ENCODE assay signal across 8 cellular contexts in genomic region chr18:70205421-70206397, GRCh38. TPM values are rescaled to one million over a fixed set of nuclear protein-coding genes. Genes with fewer than 3 reads are reported as not detected.
A peak's percentile ranks its signal among the peaks of the same experiment; 100 is the strongest.
DNase-seq lines count a peak whose midpoint lies in the region; ATAC-seq, FAIRE-seq and TF ChIP-seq lines count a peak whose summit lies in the region.

Gene RTTN (minus strand): TSS chr18:70205687. CDS start chr18:70205658, 29 bp downstream.

- TSS peak; percentile 89 for BruUV-seq in HepG2 (replicated peaks; lab: Mats Ljungman, UMichigan)

- H3K4me3 ChIP-seq in HepG2 (replicated peaks in 1 of 3; ENCODE audit: insufficient read depth in 1 of 3, low read depth in 2 of 3, low read length in 3 of 3) = peak within 1 kb of the TSS; percentile 92 to 98 (median 96)

- no peaks in the 10 kb centered on the region for H4K20me1 ChIP-seq in HepG2 (ENCODE audit: insufficient read depth, low read length)

- peak; percentile 10 for TF ChIP-seq RAD21 in HepG2 (CRISPR knock-in tag; IDR thresholded peaks at IDR 0.05)

- H3K79me2 ChIP-seq in HepG2 (ENCODE audit: insufficient read depth, low read length) = peaks cover 18% of the 10 kb centered on the region

- TF ChIP-seq POLR2A in HepG2 (IDR thresholded peaks at IDR 0.05; ENCODE audit: insufficient read depth in 1 of 2, low read depth in 2 of 2, low read length in 2 of 2) = peak; percentile 37 to 48; a peak in 3 of 4 replicates

- TF ChIP-seq EP300 in HepG2 (IDR thresholded peaks at IDR 0.05; ENCODE audit: low read depth in 2 of 2, low read length in 2 of 2) (no peak), HepG2 (CRISPR knock-in tag; IDR thresholded peaks at IDR 0.05; ENCODE audit: borderline replicate concordance) (0 out of 2 replicates have a peak, but pooled peaks have one; percentile 42)

- intact Hi-C loops in HepG2 (cut with micrococcal nuclease; ENCODE audit: unreplicated experiment) = loop anchor here (1.0 to 10.0 kb wide), 5 partner anchors 82 to 1491 kb away; partner anchors contain the start of gene TMX3

- peak within 1 kb of the TSS; percentile 85 for H3K4me2 ChIP-seq in HepG2 (ENCODE audit: low read depth, low read length)

- peak; percentile 76 for FAIRE-seq in HepG2 (lab: Jason Lieb, UNC)

- H3K9ac ChIP-seq in HepG2 (ENCODE audit: insufficient read depth, low read depth, low read length) = peak within 1 kb of the TSS; percentile 91

- peaks cover 26% of the 10 kb centered on the region for H3K4me1 ChIP-seq in HepG2 (ENCODE audit: insufficient read depth, low read length)

- ATAC-seq in GM19395 (IDR thresholded peaks at IDR 0.05; ENCODE audit: unreplicated experiment) = peak; percentile 95
- peak; percentile 92 for ATAC-seq in HG03565 (IDR thresholded peaks at IDR 0.05; ENCODE audit: unreplicated experiment)
- ATAC-seq in HepG2 = peak; percentile 99

- DNase-seq in C1 segment of cervical spinal cord (lab: John Stamatoyannopoulos, UW) (peak; percentile 81 to 100 (median 96)), NCI-H774 (lab: John Stamatoyannopoulos, UW) (peak; percentile 92), dermis blood vessel endothelial cell (peak; percentile 97), HepG2 (ENCODE audit: low spot score) (peak; percentile 87)
- DNase-seq in activated CD4-positive, alpha-beta T cell treated with anti-CD3 and anti-CD28 coated beads, Interleukin-2, amount 50 U/mL, for 4 hours = peak; percentile 86 to 87
- DNase-seq in stimulated activated CD4-positive, alpha-beta T cell treated with anti-CD3 and anti-CD28 coated beads, Interleukin-4, amount 100 ng/mL, for 1 hour = peak; percentile 91

- H2AFZ ChIP-seq in HepG2 (ENCODE audit: low read length) = peak within 1 kb of the TSS; percentile 92

- TF ChIP-seq CTCF in HepG2 (CRISPR knock-in tag; IDR thresholded peaks at IDR 0.05) = peak; percentile 19

- peaks cover 2 to 3% of the 10 kb centered on the region in 2 experiments; a peak in 3 of 5 replicates for H3K36me3 ChIP-seq in HepG2 (replicated peaks in 1 of 2; ENCODE audit: control insufficient read depth in 1 of 2, insufficient read depth in 2 of 2, low read length in 2 of 2)

- 1% methylated on average over 57 of the region's 78 CpGs for WGBS in HepG2 (ENCODE audit: low lambda C conversion rate)

- no peaks in the 10 kb centered on the region; a peak in 1 of 5 replicates for H3K27me3 ChIP-seq in HepG2 (ENCODE audit: control insufficient read depth in 1 of 2, insufficient read depth in 2 of 2, low read length in 2 of 2)

- H3K27ac ChIP-seq in HepG2 (ENCODE audit: extremely low read length, insufficient read depth, low read length) = peak within 1 kb of the TSS; percentile 98

- CTCF ChIA-PET in HepG2 (lab: Yijun Ruan, JAX; ENCODE audit: low intra/inter-chr PET ratio, low total read pairs) = interaction anchor here (1.7 kb wide), 1 partner anchor 228 kb away, joined by 6 read pairs; no protein-coding TSS in a partner anchor

- POLR2A ChIA-PET in HepG2 (lab: Yijun Ruan, JAX) = interaction anchor here (0.5 to 1.7 kb wide), 6 partner anchors 83 to 228 kb away, joined by 3 to 6 read pairs (median 3); partner anchors contain the start of gene SOCS6

- in situ Hi-C loops in HepG2 (cut with HindIII; ENCODE audit: extremely low pct_ligation_motif_present, low pct_unique_long_range_greater_than_20kb) = loop anchor here (5.0 kb wide), 2 partner anchors 77 to 242 kb away; no protein-coding TSS in a partner anchor

- H3K9me3 ChIP-seq in HepG2 (ENCODE audit: low read length) = no peaks in the 10 kb centered on the region

TF ChIP-seq in HepG2, 621 proteins besides CTCF, POLR2A, EP300 and RAD21 (continues in another document):
- TF ChIP-seq HOXA7 (CRISPR knock-in tag; IDR thresholded peaks at IDR 0.05) (no peak), SMARCE1 (IDR thresholded peaks at IDR 0.05; ENCODE audit: borderline replicate concordance) (no peak), ZBTB49 (CRISPR knock-in tag; IDR thresholded peaks at IDR 0.05; ENCODE audit: borderline replicate concordance) (no peak), ATF7 (IDR thresholded peaks at IDR 0.05) (no peak), ATF7 (CRISPR knock-in tag; IDR thresholded peaks at IDR 0.05) (peak; percentile 68; the same call in 1 of the 2 replicates), MXD4 (CRISPR knock-in tag; IDR thresholded peaks at IDR 0.05) (peak; percentile 87; the same call in 1 of the 2 replicates), E2F1 (CRISPR knock-in tag; IDR thresholded peaks at IDR 0.05) (peak; percentile 95), JDP2 (CRISPR knock-in tag; IDR thresholded peaks at IDR 0.05; ENCODE audit: borderline replicate concordance) (no peak; the same call in 1 of the 2 replicates), SPEN (CRISPR knock-in tag; IDR thresholded peaks at IDR 0.05; ENCODE audit: low read depth) (peak; percentile 88), STAG1 (CRISPR knock-in tag; IDR thresholded peaks at IDR 0.05) (no peak; the same call in 1 of the 2 replicates), ZBTB42 (CRISPR knock-in tag; IDR thresholded peaks at IDR 0.05) (0 out of 2 replicates have a peak, but pooled peaks have one; percentile 81), ZNF569 (CRISPR knock-in tag; IDR thresholded peaks at IDR 0.05; ENCODE audit: borderline replicate concordance) (no peak), CERS6 (CRISPR knock-in tag; IDR thresholded peaks at IDR 0.05) (no peak), FOSL1 (CRISPR knock-in tag; IDR thresholded peaks at IDR 0.05; ENCODE audit: borderline replicate concordance) (0 out of 2 replicates have a peak, but pooled peaks have one; percentile 40), HMG20B (CRISPR knock-in tag; conservative IDR thresholded peaks at IDR 0.05) (peak; percentile 72), CBFB (CRISPR knock-in tag; IDR thresholded peaks at IDR 0.05) (peak; percentile 95), DR1 (CRISPR knock-in tag; IDR thresholded peaks at IDR 0.05) (peak; percentile 29; the same call in 1 of the 2 replicates), ZNF772 (CRISPR knock-in tag; IDR thresholded peaks at IDR 0.05) (peak; percentile 82; the same call in 1 of the 2 replicates)

RNA-seq across cellular contexts. Expression of gene RTTN, which starts in this region (rescaled TPM):
- total RNA-seq in dermis blood vessel endothelial cell = 13.1 and 23.9 TPM in 2 replicates
- 12.5 and 18.7 TPM in 2 replicates for total RNA-seq in HepG2 (2016; rRNA removed; fragmentation: Illumina TruSeq; extraction: Trizol)
- 15.8 and 24.3 TPM in 2 replicates for total RNA-seq in HepG2 (2016; cell fraction: cytosol; rRNA removed; fragmentation: Illumina TruSeq; extraction: Trizol; ENCODE audit: low read depth)
- total RNA-seq in HepG2 (2016; cell fraction: insoluble cytoplasmic fraction; rRNA removed; fragmentation: Illumina TruSeq; extraction: Trizol) = 11.4 and 18.6 TPM in 2 replicates
- total RNA-seq in HepG2 (2016; cell fraction: membrane; rRNA removed; fragmentation: Illumina TruSeq; extraction: Trizol) = 9.9 and 11.5 TPM in 2 replicates
- 69.6 and 74.0 TPM in 2 replicates for total RNA-seq in HepG2 (2016; cell fraction: nucleus; rRNA removed; fragmentation: Illumina TruSeq; extraction: Trizol)
- 3.4 and 5.4 TPM in 2 replicates for polyA plus RNA-seq in HepG2 (2011; rRNA removed)
- polyA plus RNA-seq in HepG2 (2011; cell fraction: cytosol; rRNA removed) = 1.8 and 2.0 TPM in 2 replicates
- polyA plus RNA-seq in HepG2 (2011; cell fraction: nucleus; rRNA removed) = 8.1 and 9.1 TPM in 2 replicates
- polyA plus RNA-seq in HepG2 (2012) = 3.8 and 4.5 TPM in 2 replicates
- polyA plus RNA-seq in HepG2 (2016; cell fraction: cytosol; fragmentation: Illumina TruSeq; extraction: Trizol; ENCODE audit: low read depth) = 1.0 and 1.1 TPM in 2 replicates
- polyA plus RNA-seq in HepG2 (2016; cell fraction: insoluble cytoplasmic fraction; fragmentation: Illumina TruSeq; extraction: Trizol; ENCODE audit: low read depth) = 5.4 and 7.2 TPM in 2 replicates
- 1.6 and 1.9 TPM in 2 replicates for polyA plus RNA-seq in HepG2 (2016; cell fraction: membrane; fragmentation: Illumina TruSeq; extraction: Trizol; ENCODE audit: low read depth)
- polyA plus RNA-seq in HepG2 (2016; cell fraction: nucleus; fragmentation: Illumina TruSeq; extraction: Trizol; ENCODE audit: insufficient read depth, low read depth) = 14.8 and 16.8 TPM in 2 replicates
- 18.4 and 41.1 TPM in 2 replicates for polyA minus RNA-seq in HepG2 (2011; rRNA and poly(A)+ RNA removed; ENCODE audit: low replicate concordance)
- 4.4 and 5.3 TPM in 2 replicates for polyA minus RNA-seq in HepG2 (2011; cell fraction: cytosol; rRNA and poly(A)+ RNA removed)
- polyA minus RNA-seq in HepG2 (2011; cell fraction: nucleus; rRNA and poly(A)+ RNA removed) = 117 and 137 TPM in 2 replicates

Comparison
In these comparisons a context has a peak if more than half of its experiments do, and no peak if none do; other contexts are left out.
1. Peak in every context shown above with its lines: DNase-seq, ATAC-seq, H3K4me3 ChIP-seq and H3K27ac ChIP-seq.